Comparison of ENCODE assay signal across 7 cellular contexts in the genomic region with DNA sequence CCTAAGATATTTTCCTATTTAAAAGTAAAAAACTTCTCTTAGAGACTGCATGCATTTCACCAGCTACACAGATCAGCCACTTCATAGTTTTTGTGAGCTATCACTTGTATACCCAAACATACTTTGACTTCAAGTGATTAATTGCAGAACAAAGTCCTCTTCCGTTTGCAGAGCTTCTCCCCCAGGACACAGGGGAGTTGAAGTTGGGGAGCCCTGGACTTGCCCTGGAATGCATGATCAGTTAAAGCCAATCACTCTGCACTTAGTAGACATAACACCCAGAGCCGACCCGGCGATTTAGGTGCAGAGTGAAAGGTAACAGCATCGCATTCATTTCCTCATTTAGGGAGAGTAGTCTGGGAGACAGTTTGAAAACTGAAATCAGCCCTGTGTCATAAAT.
"Had no signal": no experiment of that assay in that cellular context is flagged by ENCODE, and none has a peak within 500 bp of the region (broad histone marks: within the 10 kb centered on the region; RNA-seq: fewer than 3 reads in every experiment).

No MANE protein-coding gene starts in this region.

- ATAC-seq: K562 had no signal

- DNase-seq: GM23248, H9, HCEC 1CT had no signal

- H3K4me3 Mint-ChIP-seq: H9 had no signal

- FAIRE-seq: H1, H54, HTR-8/SVneo, K562 had no signal

- H3K4me3 ChIP-seq: GM23248, K562 had no signal

- H3K9ac ChIP-seq: GM23248 had no signal

- H2AFZ ChIP-seq: GM23248 had no signal

- H3K27ac ChIP-seq: GM23248 had no signal

- H3K9me3 Mint-ChIP-seq: H9 had no signal
